ENCODE assay signal across 1 cellular context in the genomic region with DNA sequence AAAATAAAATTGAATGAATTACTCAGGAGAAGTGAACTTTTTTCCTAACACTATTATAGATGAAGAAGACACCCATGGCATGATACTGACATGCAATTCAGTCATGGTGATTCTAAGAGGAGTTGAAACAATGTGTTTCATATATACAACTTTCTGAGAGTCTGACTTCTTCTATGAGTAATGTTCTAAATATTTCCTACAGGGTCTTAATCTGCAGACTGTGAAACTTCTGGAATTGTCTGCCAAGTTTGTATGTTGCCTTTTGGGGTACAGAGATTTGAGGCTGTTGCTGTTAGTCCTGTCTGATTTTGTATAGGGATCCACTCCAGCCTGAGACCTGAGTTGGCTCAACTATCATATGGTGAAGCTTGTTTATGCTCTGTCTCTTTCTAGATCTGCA.
TF ChIP-seq lines count a peak whose summit lies in the region.

No MANE protein-coding gene starts in this region.

TF ChIP-seq in SK-N-SH, 30 proteins besides CTCF, POLR2A, EP300 and RAD21 (continued from another document):
- TF ChIP-seq, protein P1, sequence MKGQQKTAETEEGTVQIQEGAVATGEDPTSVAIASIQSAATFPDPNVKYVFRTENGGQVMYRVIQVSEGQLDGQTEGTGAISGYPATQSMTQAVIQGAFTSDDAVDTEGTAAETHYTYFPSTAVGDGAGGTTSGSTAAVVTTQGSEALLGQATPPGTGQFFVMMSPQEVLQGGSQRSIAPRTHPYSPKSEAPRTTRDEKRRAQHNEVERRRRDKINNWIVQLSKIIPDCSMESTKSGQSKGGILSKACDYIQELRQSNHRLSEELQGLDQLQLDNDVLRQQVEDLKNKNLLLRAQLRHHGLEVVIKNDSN (IDR thresholded peaks at IDR 0.05; ENCODE audit: borderline replicate concordance, low read depth) = no peak
- no peak for TF ChIP-seq NRF1 (IDR thresholded peaks at IDR 0.05; ENCODE audit: low read depth, low read length)
